8 cellular contexts compared by ENCODE assay signal in the genomic region with DNA sequence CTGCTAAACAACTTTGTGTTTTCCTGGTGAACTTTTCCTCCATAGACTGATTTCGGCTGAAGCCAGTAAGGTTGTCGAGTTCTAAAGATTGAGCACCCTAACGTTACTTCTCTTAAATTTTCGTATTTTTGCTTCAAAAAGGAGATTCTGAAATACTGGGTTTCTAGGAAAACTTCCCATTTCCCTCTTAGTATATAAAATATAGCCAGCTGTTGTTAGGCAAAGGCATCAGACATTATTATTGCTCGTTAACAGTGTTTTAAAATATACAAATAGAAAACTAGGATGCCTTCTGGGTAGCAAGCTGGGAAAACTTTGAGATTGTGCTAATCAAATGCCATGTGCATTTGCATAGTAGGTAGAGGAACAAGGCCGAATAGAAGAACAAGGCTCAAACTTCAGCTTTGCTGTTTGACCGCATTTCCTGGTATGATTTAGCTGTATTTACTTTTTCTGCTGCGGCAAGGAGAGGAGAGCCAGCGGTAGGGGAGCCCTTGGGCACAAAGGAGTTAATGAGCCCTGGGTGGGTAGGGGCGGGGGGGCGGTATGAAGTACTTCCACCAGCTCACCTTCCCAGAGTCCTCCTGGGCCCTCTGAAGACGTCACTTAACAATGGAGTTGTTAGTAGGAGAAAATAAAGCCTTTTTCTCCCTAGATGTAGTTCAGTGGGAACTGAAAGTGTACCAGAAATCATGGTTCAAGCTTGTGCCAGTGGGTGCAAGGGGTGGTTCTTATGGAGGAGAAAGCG.
DNase-seq lines count a peak whose midpoint lies in the region; ATAC-seq, FAIRE-seq and TF ChIP-seq lines count a peak whose summit lies in the region.

No MANE protein-coding gene starts in this region.

- no peaks in the 10 kb centered on the region; the same call in 1 of the 2 replicates for H3K79me2 ChIP-seq in HCT116 (ENCODE audit: insufficient read depth, low read length)
- H3K79me2 ChIP-seq in GM12878 (ENCODE audit: control insufficient read depth, insufficient read depth, low read length), result peaks cover 11% of the 10 kb centered on the region

- WGBS in GM12878 (ENCODE audit: insufficient coverage, insufficient replicate concordance, low lambda C conversion rate, missing lambda C conversion rate), result 31% methylated on average over 13 of the region's 13 CpGs

- FAIRE-seq in GM12878 (lab: Jason Lieb, UNC), result peak; percentile 41

- intact Hi-C loops in HCT116 (cut with micrococcal nuclease) (no loop called here), GM12878 (cut with micrococcal nuclease; ENCODE audit: unreplicated experiment) (no loop called here)

- peak overlapping the region; percentile 12 for H3K4me3 Mint-ChIP-seq in progenitor cell of endocrine pancreas (ENCODE audit: low read depth)

- no peak for ATAC-seq in HCT116
- ATAC-seq in GM12878, result peak; percentile 92
- ATAC-seq in GM19397 (IDR thresholded peaks at IDR 0.05; ENCODE audit: unreplicated experiment), result no peak
- no peak for ATAC-seq in HG02938 (IDR thresholded peaks at IDR 0.05; ENCODE audit: unreplicated experiment)

- peak overlapping the region; percentile 1; the same call in 1 of the 2 replicates for H3K4me2 ChIP-seq in HCT116 (ENCODE audit: low read length)
- H3K4me2 ChIP-seq in GM12878 (ENCODE audit: control insufficient read depth, insufficient read depth), result peak overlapping the region; percentile 46; the same call in 1 of the 2 replicates

- H3K9ac ChIP-seq in HCT116 (ENCODE audit: low read length) (no peak overlapping the region), GM12878 (ENCODE audit: control insufficient read depth, insufficient read depth, low read length) (peak overlapping the region; percentile 28; the same call in 1 of the 2 replicates)

- BruUV-seq in HCT116 (replicated peaks; lab: Mats Ljungman, UMichigan), result no TSS peak
- BruUV-seq in GM12878 (replicated peaks; lab: Mats Ljungman, UMichigan), result no TSS peak

- CTCF ChIA-PET in HCT116 (lab: Charles Lee) (interaction anchor here (0.7 to 1.8 kb wide), 2 partner anchors 12 to 165 kb away, joined by 3 to 7 read pairs; no protein-coding TSS in a partner anchor), GM12878 (lab: Yijun Ruan, JAX) (interaction anchor here (0.8 to 11.1 kb wide), 8 partner anchors 10 to 263 kb away, joined by 3 to 150 read pairs (median 4); no protein-coding TSS in a partner anchor)

- no peaks in the 10 kb centered on the region for H3K9me3 ChIP-seq in HCT116 (ENCODE audit: control insufficient read depth in 1 of 2, insufficient read depth in 1 of 2, low read depth in 1 of 2, low read length in 2 of 2)
- H3K9me3 ChIP-seq in GM12878 (replicated peaks; ENCODE audit: control insufficient read depth, insufficient read depth, low read length), result no peaks in the 10 kb centered on the region

- DNase-seq in GF-D8 (lab: John Stamatoyannopoulos, UW) (peak; percentile 54), HCT116 (ENCODE audit: low read depth, low spot score) (no peak), NCI-H2196 treated with DMSO at 0.1 percent for 48 hours (lab: John Stamatoyannopoulos, UW; ENCODE audit: unreplicated experiment) (peak; percentile 47), GM12878 (ENCODE audit: low read depth, low spot score) (peak; percentile 46), progenitor cell of endocrine pancreas (ENCODE audit: low spot score, unreplicated experiment) (no peak), RKO (ENCODE audit: low spot score) (no peak)

- peaks cover 49% of the 10 kb centered on the region for H3K4me1 Mint-ChIP-seq in progenitor cell of endocrine pancreas (ENCODE audit: low read depth)

- TF ChIP-seq RAD21 in HCT116 (IDR thresholded peaks at IDR 0.05; ENCODE audit: low read depth), result no peak
- no peak for TF ChIP-seq RAD21 in GM12878 (IDR thresholded peaks at IDR 0.05; ENCODE audit: insufficient read depth, low read depth, low read length)

- RAD21 ChIA-PET in HCT116 (lab: Charles Lee; ENCODE audit: low non-redundant PET in 1 of 2, low total read pairs in 2 of 2, uncharacterized antibody in 2 of 2, unreplicated experiment in 2 of 2) (no interaction called here), GM12878 (lab: Charles Lee; ENCODE audit: unreplicated experiment) (interaction anchor here (0.7 to 10.7 kb wide), 12 partner anchors 10 to 339 kb away, joined by 3 to 71 read pairs (median 4); no protein-coding TSS in a partner anchor)

- H4K20me1 ChIP-seq in HCT116 (ENCODE audit: insufficient read depth) (no peaks in the 10 kb centered on the region), GM12878 (ENCODE audit: control insufficient read depth, insufficient read depth) (no peaks in the 10 kb centered on the region)

- no peak for TF ChIP-seq POLR2A in HCT116 (IDR thresholded peaks at IDR 0.05; ENCODE audit: borderline replicate concordance, extremely low read depth, insufficient read depth, insufficient read length)
- TF ChIP-seq POLR2A in GM12878 (IDR thresholded peaks at IDR 0.05; ENCODE audit: low read depth, low read length), result no peak

- H2AFZ ChIP-seq in HCT116 (ENCODE audit: low read depth, low read length, poor library complexity, severe bottlenecking), result no peak overlapping the region
- H2AFZ ChIP-seq in GM12878 (ENCODE audit: control insufficient read depth, low read depth, low read length), result no peak overlapping the region; the same call in 1 of the 2 replicates

- H3K27me3 ChIP-seq in HCT116 (ENCODE audit: insufficient read depth, low read length) (no peaks in the 10 kb centered on the region), GM12878 (replicated peaks in 1 of 2; ENCODE audit: control insufficient read depth in 2 of 2, insufficient read depth in 2 of 2, low read length in 1 of 2) (no peaks in the 10 kb centered on the region)

- POLR2A ChIA-PET in HCT116 (lab: Charles Lee) (interaction anchor here (1.1 to 1.2 kb wide), 2 partner anchors 12 to 32 kb away, joined by 3 read pairs; no protein-coding TSS in a partner anchor), GM12878 (lab: Charles Lee) (interaction anchor here (0.8 to 1.1 kb wide), 4 partner anchors 19 to 147 kb away, joined by 3 to 4 read pairs (median 3); no protein-coding TSS in a partner anchor)

- H3K36me3 ChIP-seq in HCT116 (ENCODE audit: control insufficient read depth in 1 of 2, insufficient read depth in 2 of 2, low read length in 2 of 2) (no peaks in the 10 kb centered on the region; a peak in 1 of 4 replicates), GM12878 (ENCODE audit: control insufficient read depth in 2 of 2, insufficient read depth in 2 of 2, low read length in 1 of 2) (peaks cover 6 to 8% of the 10 kb centered on the region in 2 experiments)

- peak overlapping the region; percentile 97 for H3K27ac Mint-ChIP-seq in progenitor cell of endocrine pancreas

- H3K9me2 ChIP-seq in HCT116 (ENCODE audit: insufficient read depth), result no peaks in the 10 kb centered on the region

- SMC1A ChIA-PET in GM12878 (lab: Charles Lee; ENCODE audit: uncharacterized antibody, unreplicated experiment), result interaction anchor here (0.6 to 3.9 kb wide), 18 partner anchors 9 to 166 kb away, joined by 3 to 22 read pairs (median 4); no protein-coding TSS in a partner anchor

- H3K4me1 ChIP-seq in HCT116 (ENCODE audit: control insufficient read depth in 1 of 2, insufficient read depth in 2 of 2, low read length in 2 of 2) (peaks cover 29% of the 10 kb centered on the region in 2 experiments), GM12878 (ENCODE audit: control insufficient read depth, insufficient read depth, low read length) (peaks cover 9% of the 10 kb centered on the region)

- no peaks in the 10 kb centered on the region for H3K27me3 Mint-ChIP-seq in progenitor cell of endocrine pancreas

- in situ Hi-C loops in GM12878 (cut with MboI), result no loop called here

- peaks cover 2% of the 10 kb centered on the region for H3K36me3 Mint-ChIP-seq in progenitor cell of endocrine pancreas (ENCODE audit: insufficient read depth)

- TF ChIP-seq EP300 in GM12878 (IDR thresholded peaks at IDR 0.05; ENCODE audit: borderline replicate concordance in 1 of 2, control insufficient read depth in 1 of 2, low read depth in 2 of 2, low read length in 2 of 2), result no peak

- H3K27ac ChIP-seq in HCT116 (ENCODE audit: low read depth, low read length) (peak overlapping the region; percentile 44), GM12878 (ENCODE audit: control insufficient read depth, insufficient read depth) (peak overlapping the region; percentile 54)

- no peaks in the 10 kb centered on the region for H3K9me3 Mint-ChIP-seq in progenitor cell of endocrine pancreas (ENCODE audit: low read depth)

- H3K4me3 ChIP-seq in HCT116 (replicated peaks in 1 of 2; ENCODE audit: low read depth in 1 of 2, low read length in 2 of 2) (no peak overlapping the region), GM12878 (no peak overlapping the region)

- TF ChIP-seq CTCF in HCT116 (IDR thresholded peaks at IDR 0.05 in 2 of 3, conservative IDR thresholded peaks at IDR 0.05 in 1 of 3; ENCODE audit: borderline replicate concordance in 1 of 3, insufficient read depth in 1 of 3, low read depth in 2 of 3, low read length in 2 of 3) (no peak), GM12878 (IDR thresholded peaks at IDR 0.05 in 2 of 3, conservative IDR thresholded peaks at IDR 0.05 in 1 of 3; ENCODE audit: control insufficient read depth in 2 of 3, extremely low read depth in 1 of 3, insufficient read depth in 1 of 3, low read depth in 3 of 3, low read length in 3 of 3) (peak in 1 of 3 experiments; percentile 10; a peak in 1 of 6 replicates), progenitor cell of endocrine pancreas (IDR thresholded peaks at IDR 0.05; ENCODE audit: unreplicated experiment) (peak; percentile 26)

TF ChIP-seq in GM12878, 131 proteins besides CTCF, POLR2A, EP300 and RAD21 (continues in another document):
- 0 out of 2 replicates have a peak, but pooled peaks have one; percentile 11 for TF ChIP-seq BCL11A (IDR thresholded peaks at IDR 0.05; ENCODE audit: low read depth, low read length)
- TF ChIP-seq KDM1A (IDR thresholded peaks at IDR 0.05; ENCODE audit: borderline replicate concordance), result no peak
- TF ChIP-seq SPI1 (IDR thresholded peaks at IDR 0.05; ENCODE audit: borderline replicate concordance, insufficient read depth, low read depth, low read length), result peak; percentile 16; the same call in 1 of the 2 replicates
- TF ChIP-seq, protein P1, sequence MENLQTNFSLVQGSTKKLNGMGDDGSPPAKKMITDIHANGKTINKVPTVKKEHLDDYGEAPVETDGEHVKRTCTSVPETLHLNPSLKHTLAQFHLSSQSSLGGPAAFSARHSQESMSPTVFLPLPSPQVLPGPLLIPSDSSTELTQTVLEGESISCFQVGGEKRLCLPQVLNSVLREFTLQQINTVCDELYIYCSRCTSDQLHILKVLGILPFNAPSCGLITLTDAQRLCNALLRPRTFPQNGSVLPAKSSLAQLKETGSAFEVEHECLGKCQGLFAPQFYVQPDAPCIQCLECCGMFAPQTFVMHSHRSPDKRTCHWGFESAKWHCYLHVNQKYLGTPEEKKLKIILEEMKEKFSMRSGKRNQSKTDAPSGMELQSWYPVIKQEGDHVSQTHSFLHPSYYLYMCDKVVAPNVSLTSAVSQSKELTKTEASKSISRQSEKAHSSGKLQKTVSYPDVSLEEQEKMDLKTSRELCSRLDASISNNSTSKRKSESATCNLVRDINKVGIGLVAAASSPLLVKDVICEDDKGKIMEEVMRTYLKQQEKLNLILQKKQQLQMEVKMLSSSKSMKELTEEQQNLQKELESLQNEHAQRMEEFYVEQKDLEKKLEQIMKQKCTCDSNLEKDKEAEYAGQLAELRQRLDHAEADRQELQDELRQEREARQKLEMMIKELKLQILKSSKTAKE (IDR thresholded peaks at IDR 0.05; ENCODE audit: low read depth, poor library complexity, severe bottlenecking), result peak; percentile 20
- TF ChIP-seq ZNF24 (IDR thresholded peaks at IDR 0.05), result no peak

Comparison
In these comparisons a context has a peak if more than half of its experiments do, and no peak if none do; other contexts are left out.
1. DNase-seq: peak in GF-D8 (single experiment), NCI-H2196 treated with DMSO at 0.1 percent for 48 hours (single experiment) and GM12878 (single experiment); none in HCT116 (single experiment), progenitor cell of endocrine pancreas (single experiment) and RKO (single experiment).